ENCODE assay signal across 17 cellular contexts in genomic region chr11:42967653-42968052, GRCh38.
"Had no signal": no experiment of that assay in that cellular context is flagged by ENCODE, and none has a peak within 500 bp of the region (broad histone marks: within the 10 kb centered on the region; RNA-seq: fewer than 3 reads in every experiment).

No MANE protein-coding gene starts in this region.

- H3K9me3 Mint-ChIP-seq: type B pancreatic cell had no signal

- H3K27me3 Mint-ChIP-seq: natural killer cell treated with Interleukin-12 subunit alpha and Interleukin-12 subunit beta and Interleukin-15 and Interleukin-18, amount 100 ng/mL, for 72 hours; progenitor cell of endocrine pancreas; type B pancreatic cell had no signal

- H3K27ac Mint-ChIP-seq: endodermal cell; immature natural killer cell; natural killer cell treated with Interleukin-12 subunit alpha and Interleukin-12 subunit beta and Interleukin-15 and Interleukin-18, amount 100 ng/mL, for 72 hours; progenitor cell of endocrine pancreas; type B pancreatic cell had no signal

- ATAC-seq: foreskin keratinocyte; natural killer cell treated with Interleukin-12 subunit alpha and Interleukin-12 subunit beta and Interleukin-15 and Interleukin-18, amount 100 ng/mL, for 72 hours; pancreas; right cardiac atrium had no signal

- DNase-seq: effector CD4-positive, alpha-beta T cell; endodermal cell; erythroblast; foreskin keratinocyte; immature natural killer cell; left ventricle myocardium inferior; mesenchymal stem cell; midbrain; occipital lobe; pancreas; right cardiac atrium; small intestine; stimulated activated CD4-positive, alpha-beta T cell treated with anti-CD3 and anti-CD28 coated beads, Interleukin-12 subunit alpha, Interleukin-12 subunit beta, amount 100 ng/mL, for 4 hours; stimulated activated naive CD4-positive, alpha-beta T cell treated with Interleukin-2 at 50 U/mL for 16 hours had no signal

- H3K36me3 Mint-ChIP-seq: immature natural killer cell; natural killer cell treated with Interleukin-12 subunit alpha and Interleukin-12 subunit beta and Interleukin-15 and Interleukin-18, amount 100 ng/mL, for 72 hours; type B pancreatic cell had no signal

- H3K4me3 Mint-ChIP-seq: endodermal cell; immature natural killer cell; natural killer cell treated with Interleukin-12 subunit alpha and Interleukin-12 subunit beta and Interleukin-15 and Interleukin-18, amount 100 ng/mL, for 72 hours; type B pancreatic cell had no signal

- H3K4me1 Mint-ChIP-seq: endodermal cell, immature natural killer cell had no signal
